ENCODE assay signal across 21 cellular contexts in the genomic region with DNA sequence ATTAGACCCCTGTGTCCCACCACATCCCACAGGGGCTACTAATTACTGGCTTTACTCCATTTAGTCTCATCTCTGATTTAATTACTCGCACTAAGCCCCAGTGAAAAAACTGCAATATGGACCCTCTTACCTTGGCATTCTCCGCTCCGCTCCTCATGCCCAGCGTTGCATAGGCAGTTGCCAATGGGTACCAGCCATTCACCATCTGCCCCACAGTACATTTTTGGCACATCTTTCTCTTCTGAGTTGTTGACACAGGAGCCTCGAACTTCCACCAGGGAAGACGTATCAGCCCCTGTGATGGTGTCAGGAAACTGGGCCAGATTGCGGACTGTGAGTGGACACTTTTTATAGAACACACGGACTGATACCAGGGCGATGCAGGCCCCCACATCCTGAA.
"Had no signal": no experiment of that assay in that cellular context is flagged by ENCODE, and none has a peak within 500 bp of the region (broad histone marks: within the 10 kb centered on the region; RNA-seq: fewer than 3 reads in every experiment).

No MANE protein-coding gene starts in this region.

- H3K36me3 ChIP-seq: right lobe of liver, tibial nerve had no signal

- H3K27ac ChIP-seq: esophagus squamous epithelium, gastrocnemius medialis, heart left ventricle, parathyroid adenoma, right lobe of liver, suprapubic skin, tibial nerve had no signal

- H3K9me3 ChIP-seq: esophagus squamous epithelium, gastrocnemius medialis, heart left ventricle, right lobe of liver, suprapubic skin, tibial nerve had no signal

- DNase-seq: activated CD4-positive, alpha-beta memory T cell treated with anti-CD3 and anti-CD28 coated beads, Interleukin-2, amount 10 ng/mL, durations not matched to agents 7 days and 5 days; activated CD4-positive, alpha-beta T cell treated with anti-CD3 and anti-CD28 coated beads for 4 hours; activated CD4-positive, CD25-positive, alpha-beta regulatory T cell; activated effector memory CD4-positive, alpha-beta T cell treated with Interleukin-2 at 50 U/mL for 16 hours; activated naive CD4-positive, alpha-beta T cell treated with anti-CD3 and anti-CD28 coated beads, Interleukin-2, amount 10 ng/mL, durations not matched to agents 7 days and 5 days; activated T-cell treated with anti-CD3 and anti-CD28 coated beads, Interleukin-2, amount 50 U/mL, for 72 hours; amygdala; esophagus squamous epithelium; gastrocnemius medialis; heart left ventricle; left ventricle myocardium superior; mammary epithelial cell; naive thymus-derived CD8-positive, alpha-beta T cell; right lobe of liver; stimulated activated CD4-positive, alpha-beta T cell treated with anti-CD3 and anti-CD28 coated beads, Interleukin-1b, Interleukin-23, amount 100 ng/mL, for 48 hours; stimulated activated naive CD8-positive, alpha-beta T cell treated with anti-CD3 and anti-CD28 coated beads, Interleukin-15, amount 100 ng/mL, for 72 hours; T1000 had no signal

- ATAC-seq: activated T-cell treated with anti-CD3 and anti-CD28 coated beads, Interleukin-2, amount 50 U/mL, for 72 hours; gastrocnemius medialis; heart left ventricle; left ventricle myocardium superior; naive thymus-derived CD8-positive, alpha-beta T cell; right lobe of liver; stimulated activated naive CD8-positive, alpha-beta T cell treated with anti-CD3 and anti-CD28 coated beads, Interleukin-15, amount 100 ng/mL, for 72 hours had no signal

- H3K79me2 ChIP-seq: parathyroid adenoma had no signal

- H2AFZ ChIP-seq: parathyroid adenoma had no signal

- H3K9ac ChIP-seq: parathyroid adenoma had no signal

- H3K4me1 ChIP-seq: esophagus squamous epithelium, parathyroid adenoma, right lobe of liver, tibial nerve had no signal

- H3K27me3 ChIP-seq: gastrocnemius medialis had no signal

- H3K4me3 ChIP-seq: esophagus squamous epithelium, gastrocnemius medialis, heart left ventricle, right lobe of liver, skin epidermis, suprapubic skin, tibial nerve had no signal
